In genomic region chr15:90593469-90594158, GRCh38 we compare ENCODE assay signal across 9 cellular contexts.
DNase-seq lines count a peak whose midpoint lies in the region; ATAC-seq and TF ChIP-seq lines count a peak whose summit lies in the region.
"Had no signal": no experiment of that assay in that cellular context is flagged by ENCODE, and none has a peak within 500 bp of the region (broad histone marks: within the 10 kb centered on the region; RNA-seq: fewer than 3 reads in every experiment).

No MANE protein-coding gene starts in this region.

- H3K4me3 ChIP-seq in CD8-positive, alpha-beta memory T cell (ENCODE audit: low read length) = peak overlapping the region; percentile 8
- H3K4me3 ChIP-seq in Karpas-422 (ENCODE audit: low read length) = peak overlapping the region; percentile 47
- H3K4me3 ChIP-seq in breast epithelium = no peak overlapping the region
- H3K4me3 ChIP-seq in sigmoid colon = no peak overlapping the region

- no peaks in the 10 kb centered on the region for H3K27me3 ChIP-seq in CD8-positive, alpha-beta memory T cell (ENCODE audit: insufficient read depth, low read length, poor library complexity, severe bottlenecking)
- H3K27me3 ChIP-seq in Karpas-422 (ENCODE audit: low read length) (no peaks in the 10 kb centered on the region), breast epithelium (no peaks in the 10 kb centered on the region), sigmoid colon (no peaks in the 10 kb centered on the region)

- peaks cover 4 to 27% (median 14%) of the 10 kb centered on the region in 3 donors for H3K36me3 Mint-ChIP-seq in CD8-positive, alpha-beta memory T cell

- TF ChIP-seq POLR2A in breast epithelium (IDR thresholded peaks at IDR 0.05) (no peak), sigmoid colon (IDR thresholded peaks at IDR 0.05) (no peak)

- peak overlapping the region; percentile 65 for H3K4me2 ChIP-seq in Karpas-422 (ENCODE audit: low read depth, low read length, poor library complexity, severe bottlenecking)

- CTCF ChIA-PET in CD8-positive, alpha-beta memory T cell (lab: Charles Lee) = interaction anchor here (1.0 kb wide), 1 partner anchor 231 kb away, joined by 3 read pairs; no protein-coding TSS in a partner anchor

- H3K79me2 ChIP-seq in Karpas-422 (ENCODE audit: low read length) = peaks cover 19% of the 10 kb centered on the region

- no peak for TF ChIP-seq EP300 in sigmoid colon (IDR thresholded peaks at IDR 0.05)

- intact Hi-C loops in breast epithelium (cut with DNase I; ENCODE audit: low total_unique reads) = loop anchor here (10.0 kb wide), 1 partner anchor 59 kb away; no protein-coding TSS in a partner anchor
- intact Hi-C loops in sigmoid colon (cut with DNase I) = no loop called here

- TF ChIP-seq CTCF in breast epithelium (IDR thresholded peaks at IDR 0.05) (no peak), sigmoid colon (IDR thresholded peaks at IDR 0.05) (no peak)

- H3K9me3 ChIP-seq in CD8-positive, alpha-beta memory T cell (ENCODE audit: low read length) = no peaks in the 10 kb centered on the region
- H3K9me3 ChIP-seq in Karpas-422 (ENCODE audit: low read length) = no peaks in the 10 kb centered on the region
- no peaks in the 10 kb centered on the region for H3K9me3 ChIP-seq in breast epithelium
- H3K9me3 ChIP-seq in sigmoid colon = no peaks in the 10 kb centered on the region

- H3K9ac ChIP-seq in Karpas-422 (ENCODE audit: low read length) = peak overlapping the region; percentile 55

- no peaks in the 10 kb centered on the region for H3K9me3 Mint-ChIP-seq in CD8-positive, alpha-beta memory T cell

- no peak overlapping the region for H2AFZ ChIP-seq in Karpas-422 (ENCODE audit: low read length)

- no peaks in the 10 kb centered on the region for H4K20me1 ChIP-seq in Karpas-422 (ENCODE audit: insufficient read depth, low read depth, low read length)

- H3K4me3 Mint-ChIP-seq in CD8-positive, alpha-beta memory T cell = peak overlapping the region; percentile 72 to 94 (median 90)

- WGBS in sigmoid colon, 2 donors = 83 to 86% methylated on average over 10 of the region's 10 CpGs

- H3K4me1 ChIP-seq in CD8-positive, alpha-beta memory T cell (ENCODE audit: insufficient read depth, low read length) = peaks cover 64% of the 10 kb centered on the region
- H3K4me1 ChIP-seq in Karpas-422 (ENCODE audit: low read length) (peaks cover 52% of the 10 kb centered on the region), breast epithelium (no peaks in the 10 kb centered on the region), sigmoid colon (peaks cover 0 to 73% (median 61%) of the 10 kb centered on the region in 4 donors)

- no peaks in the 10 kb centered on the region for H3K9me2 ChIP-seq in Karpas-422 (replicated peaks; ENCODE audit: insufficient read depth, low read length)

- peaks cover 57 to 71% (median 66%) of the 10 kb centered on the region in 3 donors for H3K4me1 Mint-ChIP-seq in CD8-positive, alpha-beta memory T cell

- POLR2A ChIA-PET in CD8-positive, alpha-beta memory T cell (lab: Charles Lee) = interaction anchor here (1.0 to 1.4 kb wide), 2 partner anchors 10 to 14 kb away, joined by 3 read pairs; no protein-coding TSS in a partner anchor

- H3K27ac Mint-ChIP-seq in CD8-positive, alpha-beta memory T cell = peak overlapping the region; percentile 78 to 99 (median 98)

- H3K27ac ChIP-seq in CD8-positive, alpha-beta memory T cell (ENCODE audit: low read depth, low read length) = peak overlapping the region; percentile 12
- peak overlapping the region; percentile 73 for H3K27ac ChIP-seq in Karpas-422 (ENCODE audit: low read length)
- H3K27ac ChIP-seq in breast epithelium = peak overlapping the region; percentile 82 to 86
- peak overlapping the region; percentile 49 to 69 (median 66) for H3K27ac ChIP-seq in sigmoid colon

- no peaks in the 10 kb centered on the region for H3K36me3 ChIP-seq in CD8-positive, alpha-beta memory T cell (ENCODE audit: insufficient read depth, low read length)
- H3K36me3 ChIP-seq in Karpas-422 (ENCODE audit: insufficient read depth, low read length) (no peaks in the 10 kb centered on the region), breast epithelium (no peaks in the 10 kb centered on the region), sigmoid colon (no peaks in the 10 kb centered on the region)

- no peaks in the 10 kb centered on the region for H3K27me3 Mint-ChIP-seq in CD8-positive, alpha-beta memory T cell

- DNase-seq in CD8-positive, alpha-beta memory T cell = no peak
- DNase-seq in Karpas-422 (no peak), breast epithelium (ENCODE audit: low spot score in 2 of 2) (no peak), sigmoid colon (no peak), NCI-H446 treated with DMSO at 0.1 percent for 48 hours (lab: John Stamatoyannopoulos, UW) (no peak), hypothalamus (lab: John Stamatoyannopoulos, UW) (no peak)
- DNase-seq in effector CD8-positive, alpha-beta T cell (lab: John Stamatoyannopoulos, UW) = no peak
- DNase-seq: NCI-H524 treated with DMSO at 0.1 percent for 48 hours had no signal

- ATAC-seq in HG02970 (IDR thresholded peaks at IDR 0.05; ENCODE audit: low FRiP score, unreplicated experiment) = no peak

Comparison
In these comparisons a context has a peak if more than half of its experiments do, and no peak if none do; other contexts are left out.
1. H3K27ac ChIP-seq: peak in every context shown above with its lines; median percentile 84 in breast epithelium; 73 in Karpas-422; 66 in sigmoid colon; 12 in CD8-positive, alpha-beta memory T cell.
2. H3K4me3 ChIP-seq: peak in CD8-positive, alpha-beta memory T cell (single experiment) and Karpas-422 (single experiment); none in breast epithelium (0 of 3) and sigmoid colon (0 of 4).